In the genomic region with DNA sequence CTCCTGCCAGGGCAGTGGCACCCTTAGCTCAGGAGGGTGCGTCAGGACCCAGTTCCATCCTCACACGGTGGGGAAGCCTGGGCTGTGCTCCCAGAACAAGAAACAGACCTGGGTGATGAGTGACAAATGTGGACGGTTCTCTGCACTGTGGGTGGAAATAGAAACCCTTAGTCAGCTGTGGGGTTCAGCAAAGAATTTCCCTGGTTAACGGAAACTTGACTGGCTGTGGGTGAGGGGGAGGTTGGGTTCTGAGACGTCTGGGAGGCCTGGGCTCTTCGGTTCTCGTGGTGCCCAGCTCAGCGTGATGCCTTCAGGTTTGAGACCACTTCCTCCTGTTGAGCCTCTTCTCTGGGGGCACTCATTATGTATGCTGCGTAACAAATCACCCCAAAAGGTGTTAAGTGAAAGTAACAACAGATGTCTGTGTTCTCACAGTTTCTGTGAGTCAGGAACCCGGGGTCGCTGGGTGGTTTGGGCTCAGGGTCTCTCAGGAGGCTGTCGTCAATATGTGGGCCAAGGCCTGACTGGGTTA, we compare ENCODE assay signal across 1 cellular context.
A peak's percentile ranks its signal among the peaks of the same experiment; 100 is the strongest.
TF ChIP-seq lines count a peak whose summit lies in the region.

No MANE protein-coding gene starts in this region.

TF ChIP-seq in GM12878, 131 proteins besides CTCF, POLR2A, EP300 and RAD21 (continued from another document and continues in another):
- TF ChIP-seq CREB1 (IDR thresholded peaks at IDR 0.05; ENCODE audit: low read depth), result peak; percentile 79; the same call in 1 of the 2 replicates
- no peak for TF ChIP-seq SIX5 (IDR thresholded peaks at IDR 0.05; ENCODE audit: low read depth, low read length, severe bottlenecking)
- TF ChIP-seq ZNF622 (IDR thresholded peaks at IDR 0.05), result no peak
- TF ChIP-seq, protein P1, sequence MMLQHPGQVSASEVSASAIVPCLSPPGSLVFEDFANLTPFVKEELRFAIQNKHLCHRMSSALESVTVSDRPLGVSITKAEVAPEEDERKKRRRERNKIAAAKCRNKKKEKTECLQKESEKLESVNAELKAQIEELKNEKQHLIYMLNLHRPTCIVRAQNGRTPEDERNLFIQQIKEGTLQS (IDR thresholded peaks at IDR 0.05; ENCODE audit: borderline replicate concordance, extremely low read depth, low read depth, low read length), result no peak
- TF ChIP-seq SMAD1 (IDR thresholded peaks at IDR 0.05; ENCODE audit: low read depth, partially characterized antibody), result peak; percentile 82
- TF ChIP-seq, protein P2, sequence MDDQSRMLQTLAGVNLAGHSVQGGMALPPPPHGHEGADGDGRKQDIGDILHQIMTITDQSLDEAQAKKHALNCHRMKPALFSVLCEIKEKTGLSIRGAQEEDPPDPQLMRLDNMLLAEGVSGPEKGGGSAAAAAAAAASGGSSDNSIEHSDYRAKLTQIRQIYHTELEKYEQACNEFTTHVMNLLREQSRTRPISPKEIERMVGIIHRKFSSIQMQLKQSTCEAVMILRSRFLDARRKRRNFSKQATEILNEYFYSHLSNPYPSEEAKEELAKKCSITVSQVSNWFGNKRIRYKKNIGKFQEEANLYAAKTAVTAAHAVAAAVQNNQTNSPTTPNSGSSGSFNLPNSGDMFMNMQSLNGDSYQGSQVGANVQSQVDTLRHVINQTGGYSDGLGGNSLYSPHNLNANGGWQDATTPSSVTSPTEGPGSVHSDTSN (IDR thresholded peaks at IDR 0.05; ENCODE audit: insufficient replicate concordance, low read depth, low read length), result peak; percentile 74
- TF ChIP-seq ZNF384 (IDR thresholded peaks at IDR 0.05; ENCODE audit: borderline replicate concordance, low read depth, low read length), result peak; percentile 4; the same call in 1 of the 2 replicates
- no peak for TF ChIP-seq STAT3 (IDR thresholded peaks at IDR 0.05; ENCODE audit: low read depth, low read length)
- no peak for TF ChIP-seq MYC (IDR thresholded peaks at IDR 0.05; ENCODE audit: insufficient read depth, insufficient read length, insufficient replicate concordance, low read length, severe bottlenecking)
- TF ChIP-seq HCFC1 (IDR thresholded peaks at IDR 0.05; ENCODE audit: low read length), result peak; percentile 30; the same call in 1 of the 2 replicates
- TF ChIP-seq, protein P3, sequence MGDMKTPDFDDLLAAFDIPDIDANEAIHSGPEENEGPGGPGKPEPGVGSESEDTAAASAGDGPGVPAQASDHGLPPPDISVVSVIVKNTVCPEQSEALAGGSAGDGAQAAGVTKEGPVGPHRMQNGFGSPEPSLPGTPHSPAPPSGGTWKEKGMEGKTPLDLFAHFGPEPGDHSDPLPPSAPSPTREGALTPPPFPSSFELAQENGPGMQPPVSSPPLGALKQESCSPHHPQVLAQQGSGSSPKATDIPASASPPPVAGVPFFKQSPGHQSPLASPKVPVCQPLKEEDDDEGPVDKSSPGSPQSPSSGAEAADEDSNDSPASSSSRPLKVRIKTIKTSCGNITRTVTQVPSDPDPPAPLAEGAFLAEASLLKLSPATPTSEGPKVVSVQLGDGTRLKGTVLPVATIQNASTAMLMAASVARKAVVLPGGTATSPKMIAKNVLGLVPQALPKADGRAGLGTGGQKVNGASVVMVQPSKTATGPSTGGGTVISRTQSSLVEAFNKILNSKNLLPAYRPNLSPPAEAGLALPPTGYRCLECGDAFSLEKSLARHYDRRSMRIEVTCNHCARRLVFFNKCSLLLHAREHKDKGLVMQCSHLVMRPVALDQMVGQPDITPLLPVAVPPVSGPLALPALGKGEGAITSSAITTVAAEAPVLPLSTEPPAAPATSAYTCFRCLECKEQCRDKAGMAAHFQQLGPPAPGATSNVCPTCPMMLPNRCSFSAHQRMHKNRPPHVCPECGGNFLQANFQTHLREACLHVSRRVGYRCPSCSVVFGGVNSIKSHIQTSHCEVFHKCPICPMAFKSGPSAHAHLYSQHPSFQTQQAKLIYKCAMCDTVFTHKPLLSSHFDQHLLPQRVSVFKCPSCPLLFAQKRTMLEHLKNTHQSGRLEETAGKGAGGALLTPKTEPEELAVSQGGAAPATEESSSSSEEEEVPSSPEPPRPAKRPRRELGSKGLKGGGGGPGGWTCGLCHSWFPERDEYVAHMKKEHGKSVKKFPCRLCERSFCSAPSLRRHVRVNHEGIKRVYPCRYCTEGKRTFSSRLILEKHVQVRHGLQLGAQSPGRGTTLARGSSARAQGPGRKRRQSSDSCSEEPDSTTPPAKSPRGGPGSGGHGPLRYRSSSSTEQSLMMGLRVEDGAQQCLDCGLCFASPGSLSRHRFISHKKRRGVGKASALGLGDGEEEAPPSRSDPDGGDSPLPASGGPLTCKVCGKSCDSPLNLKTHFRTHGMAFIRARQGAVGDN (IDR thresholded peaks at IDR 0.05), result peak; percentile 98
- peak; percentile 96 for TF ChIP-seq MYB (IDR thresholded peaks at IDR 0.05; ENCODE audit: borderline replicate concordance, low read depth, low read length)
- peak; percentile 21; the same call in 1 of the 2 replicates for TF ChIP-seq YY1 (IDR thresholded peaks at IDR 0.05; ENCODE audit: low read depth, low read length)
- TF ChIP-seq KAT2A (conservative IDR thresholded peaks at IDR 0.05; ENCODE audit: control insufficient read depth, low read depth, low read length), result no peak
- TF ChIP-seq, protein P4, sequence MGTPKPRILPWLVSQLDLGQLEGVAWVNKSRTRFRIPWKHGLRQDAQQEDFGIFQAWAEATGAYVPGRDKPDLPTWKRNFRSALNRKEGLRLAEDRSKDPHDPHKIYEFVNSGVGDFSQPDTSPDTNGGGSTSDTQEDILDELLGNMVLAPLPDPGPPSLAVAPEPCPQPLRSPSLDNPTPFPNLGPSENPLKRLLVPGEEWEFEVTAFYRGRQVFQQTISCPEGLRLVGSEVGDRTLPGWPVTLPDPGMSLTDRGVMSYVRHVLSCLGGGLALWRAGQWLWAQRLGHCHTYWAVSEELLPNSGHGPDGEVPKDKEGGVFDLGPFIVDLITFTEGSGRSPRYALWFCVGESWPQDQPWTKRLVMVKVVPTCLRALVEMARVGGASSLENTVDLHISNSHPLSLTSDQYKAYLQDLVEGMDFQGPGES (IDR thresholded peaks at IDR 0.05), result no peak
- TF ChIP-seq HDGF (IDR thresholded peaks at IDR 0.05), result no peak; the same call in 1 of the 2 replicates
- 0 out of 2 replicates have a peak, but pooled peaks have one; percentile 51 for TF ChIP-seq RCOR1 (conservative IDR thresholded peaks at IDR 0.05; ENCODE audit: low read depth, low read length)
- peak; percentile 92 for TF ChIP-seq NR2F1 (conservative IDR thresholded peaks at IDR 0.05)
- TF ChIP-seq SP1 (IDR thresholded peaks at IDR 0.05; ENCODE audit: low read depth, low read length), result peak; percentile 69
- no peak for TF ChIP-seq MAX (IDR thresholded peaks at IDR 0.05; ENCODE audit: low read depth, low read length)
- TF ChIP-seq, protein P5, sequence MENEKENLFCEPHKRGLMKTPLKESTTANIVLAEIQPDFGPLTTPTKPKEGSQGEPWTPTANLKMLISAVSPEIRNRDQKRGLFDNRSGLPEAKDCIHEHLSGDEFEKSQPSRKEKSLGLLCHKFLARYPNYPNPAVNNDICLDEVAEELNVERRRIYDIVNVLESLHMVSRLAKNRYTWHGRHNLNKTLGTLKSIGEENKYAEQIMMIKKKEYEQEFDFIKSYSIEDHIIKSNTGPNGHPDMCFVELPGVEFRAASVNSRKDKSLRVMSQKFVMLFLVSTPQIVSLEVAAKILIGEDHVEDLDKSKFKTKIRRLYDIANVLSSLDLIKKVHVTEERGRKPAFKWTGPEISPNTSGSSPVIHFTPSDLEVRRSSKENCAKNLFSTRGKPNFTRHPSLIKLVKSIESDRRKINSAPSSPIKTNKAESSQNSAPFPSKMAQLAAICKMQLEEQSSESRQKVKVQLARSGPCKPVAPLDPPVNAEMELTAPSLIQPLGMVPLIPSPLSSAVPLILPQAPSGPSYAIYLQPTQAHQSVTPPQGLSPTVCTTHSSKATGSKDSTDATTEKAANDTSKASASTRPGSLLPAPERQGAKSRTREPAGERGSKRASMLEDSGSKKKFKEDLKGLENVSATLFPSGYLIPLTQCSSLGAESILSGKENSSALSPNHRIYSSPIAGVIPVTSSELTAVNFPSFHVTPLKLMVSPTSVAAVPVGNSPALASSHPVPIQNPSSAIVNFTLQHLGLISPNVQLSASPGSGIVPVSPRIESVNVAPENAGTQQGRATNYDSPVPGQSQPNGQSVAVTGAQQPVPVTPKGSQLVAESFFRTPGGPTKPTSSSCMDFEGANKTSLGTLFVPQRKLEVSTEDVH (IDR thresholded peaks at IDR 0.05; ENCODE audit: low read depth, partially characterized antibody), result no peak
- TF ChIP-seq, protein P6, sequence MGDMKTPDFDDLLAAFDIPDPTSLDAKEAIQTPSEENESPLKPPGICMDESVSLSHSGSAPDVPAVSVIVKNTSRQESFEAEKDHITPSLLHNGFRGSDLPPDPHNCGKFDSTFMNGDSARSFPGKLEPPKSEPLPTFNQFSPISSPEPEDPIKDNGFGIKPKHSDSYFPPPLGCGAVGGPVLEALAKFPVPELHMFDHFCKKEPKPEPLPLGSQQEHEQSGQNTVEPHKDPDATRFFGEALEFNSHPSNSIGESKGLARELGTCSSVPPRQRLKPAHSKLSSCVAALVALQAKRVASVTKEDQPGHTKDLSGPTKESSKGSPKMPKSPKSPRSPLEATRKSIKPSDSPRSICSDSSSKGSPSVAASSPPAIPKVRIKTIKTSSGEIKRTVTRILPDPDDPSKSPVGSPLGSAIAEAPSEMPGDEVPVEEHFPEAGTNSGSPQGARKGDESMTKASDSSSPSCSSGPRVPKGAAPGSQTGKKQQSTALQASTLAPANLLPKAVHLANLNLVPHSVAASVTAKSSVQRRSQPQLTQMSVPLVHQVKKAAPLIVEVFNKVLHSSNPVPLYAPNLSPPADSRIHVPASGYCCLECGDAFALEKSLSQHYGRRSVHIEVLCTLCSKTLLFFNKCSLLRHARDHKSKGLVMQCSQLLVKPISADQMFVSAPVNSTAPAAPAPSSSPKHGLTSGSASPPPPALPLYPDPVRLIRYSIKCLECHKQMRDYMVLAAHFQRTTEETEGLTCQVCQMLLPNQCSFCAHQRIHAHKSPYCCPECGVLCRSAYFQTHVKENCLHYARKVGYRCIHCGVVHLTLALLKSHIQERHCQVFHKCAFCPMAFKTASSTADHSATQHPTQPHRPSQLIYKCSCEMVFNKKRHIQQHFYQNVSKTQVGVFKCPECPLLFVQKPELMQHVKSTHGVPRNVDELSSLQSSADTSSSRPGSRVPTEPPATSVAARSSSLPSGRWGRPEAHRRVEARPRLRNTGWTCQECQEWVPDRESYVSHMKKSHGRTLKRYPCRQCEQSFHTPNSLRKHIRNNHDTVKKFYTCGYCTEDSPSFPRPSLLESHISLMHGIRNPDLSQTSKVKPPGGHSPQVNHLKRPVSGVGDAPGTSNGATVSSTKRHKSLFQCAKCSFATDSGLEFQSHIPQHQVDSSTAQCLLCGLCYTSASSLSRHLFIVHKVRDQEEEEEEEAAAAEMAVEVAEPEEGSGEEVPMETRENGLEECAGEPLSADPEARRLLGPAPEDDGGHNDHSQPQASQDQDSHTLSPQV (IDR thresholded peaks at IDR 0.05), result peak; percentile 82
- peak; percentile 76; the same call in 1 of the 2 replicates for TF ChIP-seq PML (IDR thresholded peaks at IDR 0.05; ENCODE audit: low read length)
- no peak; the same call in 1 of the 2 replicates for TF ChIP-seq SIN3A (IDR thresholded peaks at IDR 0.05; ENCODE audit: low read depth, low read length)
- TF ChIP-seq REST (IDR thresholded peaks at IDR 0.05; ENCODE audit: low read depth, low read length), result no peak
- TF ChIP-seq KLF5 (IDR thresholded peaks at IDR 0.05; ENCODE audit: partially characterized antibody), result peak; percentile 94
- TF ChIP-seq RELA (IDR thresholded peaks at IDR 0.05; ENCODE audit: borderline replicate concordance, partially characterized antibody), result peak; percentile 89
- TF ChIP-seq EGR1 (IDR thresholded peaks at IDR 0.05; ENCODE audit: borderline replicate concordance in 1 of 2, low read depth in 2 of 2, low read length in 2 of 2), result peak in 1 of 2 experiments; percentile 73; a peak in 2 of 3 replicates
- TF ChIP-seq ASH2L (IDR thresholded peaks at IDR 0.05; ENCODE audit: borderline replicate concordance, low read depth), result 0 out of 2 replicates have a peak, but pooled peaks have one; percentile 10
- TF ChIP-seq, protein P7, sequence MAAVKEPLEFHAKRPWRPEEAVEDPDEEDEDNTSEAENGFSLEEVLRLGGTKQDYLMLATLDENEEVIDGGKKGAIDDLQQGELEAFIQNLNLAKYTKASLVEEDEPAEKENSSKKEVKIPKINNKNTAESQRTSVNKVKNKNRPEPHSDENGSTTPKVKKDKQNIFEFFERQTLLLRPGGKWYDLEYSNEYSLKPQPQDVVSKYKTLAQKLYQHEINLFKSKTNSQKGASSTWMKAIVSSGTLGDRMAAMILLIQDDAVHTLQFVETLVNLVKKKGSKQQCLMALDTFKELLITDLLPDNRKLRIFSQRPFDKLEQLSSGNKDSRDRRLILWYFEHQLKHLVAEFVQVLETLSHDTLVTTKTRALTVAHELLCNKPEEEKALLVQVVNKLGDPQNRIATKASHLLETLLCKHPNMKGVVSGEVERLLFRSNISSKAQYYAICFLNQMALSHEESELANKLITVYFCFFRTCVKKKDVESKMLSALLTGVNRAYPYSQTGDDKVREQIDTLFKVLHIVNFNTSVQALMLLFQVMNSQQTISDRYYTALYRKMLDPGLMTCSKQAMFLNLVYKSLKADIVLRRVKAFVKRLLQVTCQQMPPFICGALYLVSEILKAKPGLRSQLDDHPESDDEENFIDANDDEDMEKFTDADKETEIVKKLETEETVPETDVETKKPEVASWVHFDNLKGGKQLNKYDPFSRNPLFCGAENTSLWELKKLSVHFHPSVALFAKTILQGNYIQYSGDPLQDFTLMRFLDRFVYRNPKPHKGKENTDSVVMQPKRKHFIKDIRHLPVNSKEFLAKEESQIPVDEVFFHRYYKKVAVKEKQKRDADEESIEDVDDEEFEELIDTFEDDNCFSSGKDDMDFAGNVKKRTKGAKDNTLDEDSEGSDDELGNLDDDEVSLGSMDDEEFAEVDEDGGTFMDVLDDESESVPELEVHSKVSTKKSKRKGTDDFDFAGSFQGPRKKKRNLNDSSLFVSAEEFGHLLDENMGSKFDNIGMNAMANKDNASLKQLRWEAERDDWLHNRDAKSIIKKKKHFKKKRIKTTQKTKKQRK (IDR thresholded peaks at IDR 0.05; ENCODE audit: low read depth, low read length), result no peak
- TF ChIP-seq NFYA (IDR thresholded peaks at IDR 0.05; ENCODE audit: borderline replicate concordance, low read depth, low read length), result no peak
